8 cellular contexts compared by ENCODE assay signal in the genomic region with DNA sequence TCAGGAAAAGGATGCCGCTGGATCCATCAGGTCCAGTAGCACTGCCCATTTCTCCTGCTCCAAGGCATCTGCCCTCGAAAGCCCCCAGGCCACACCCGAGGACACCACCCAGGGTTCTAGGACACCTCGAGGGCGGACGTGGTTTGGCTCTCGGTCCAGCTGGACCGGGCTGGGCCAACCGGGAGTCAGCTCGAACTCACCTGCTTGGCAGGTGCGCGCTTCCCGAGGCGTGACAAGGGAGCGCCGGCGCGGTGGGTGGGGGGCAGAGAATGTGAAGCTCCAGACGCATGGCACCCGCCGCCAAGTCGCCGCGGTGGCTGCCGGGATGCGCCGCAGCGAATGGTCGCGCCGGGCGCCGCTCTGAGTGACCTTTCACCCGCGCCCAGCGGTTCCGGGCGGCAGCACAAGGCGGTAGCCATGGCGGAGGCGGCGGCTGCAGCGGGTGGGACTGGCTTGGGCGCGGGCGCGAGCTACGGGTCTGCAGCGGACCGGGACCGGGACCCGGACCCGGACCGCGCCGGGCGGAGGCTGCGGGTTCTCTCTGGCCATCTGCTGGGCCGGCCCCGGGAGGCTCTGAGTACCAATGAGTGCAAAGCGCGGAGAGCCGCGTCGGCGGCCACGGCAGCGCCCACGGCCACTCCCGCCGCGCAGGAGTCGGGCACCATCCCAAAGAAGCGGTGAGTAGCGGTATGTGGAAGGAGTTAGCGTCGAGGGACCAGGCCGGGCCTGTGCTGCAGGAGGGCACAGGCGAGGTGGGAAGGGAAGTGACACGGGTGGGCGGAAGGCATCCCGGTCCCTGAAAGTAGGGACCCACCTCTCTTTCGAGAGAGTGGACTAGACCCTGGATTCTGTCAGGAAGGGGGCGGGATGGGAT. TPM values are rescaled to one million over a fixed set of nuclear protein-coding genes. Genes with fewer than 3 reads are reported as not detected.
DNase-seq lines count a peak whose midpoint lies in the region; ATAC-seq and TF ChIP-seq lines count a peak whose summit lies in the region.

AGPS (plus strand) TSS at position 401 of the 874 bp plus-strand sequence; CDS start at position 418, 17 bp downstream.

- H3K4me1 ChIP-seq in ACC112 (ENCODE audit: control insufficient read depth, insufficient read depth, low read length, unreplicated experiment) = peaks cover 51% of the 10 kb centered on the region

- peak within 1 kb of the TSS; percentile 19; the same call in 1 of the 2 replicates for H3K27ac ChIP-seq in ACC112 (ENCODE audit: low read depth, low read length)

- no peaks in the 10 kb centered on the region for H3K27me3 ChIP-seq in ACC112 (ENCODE audit: insufficient read depth, low read length)

- H2AFZ ChIP-seq in ACC112 (ENCODE audit: low read length, unreplicated experiment) = peak within 1 kb of the TSS; percentile 93

- H3K4me3 ChIP-seq in ACC112 (ENCODE audit: low read depth, low read length) (peak within 1 kb of the TSS; percentile 94), choroid plexus epithelial cell (ENCODE audit: low read depth, low read length) (peak within 1 kb of the TSS; percentile 78)

- TF ChIP-seq CTCF in choroid plexus epithelial cell (conservative IDR thresholded peaks at IDR 0.05; ENCODE audit: low read depth, low read length) = no peak

- DNase-seq in NCI-H2196 treated with DMSO at 0.1 percent for 48 hours (lab: John Stamatoyannopoulos, UW; ENCODE audit: unreplicated experiment) (peak; percentile 88), choroid plexus epithelial cell (ENCODE audit: low read depth) (peak; percentile 64), left colon (peak; percentile 78 to 90)
- DNase-seq in activated CD4-positive, alpha-beta T cell treated with anti-CD3 and anti-CD28 coated beads for 1 hour = peak; percentile 54
- peak; percentile 79 for DNase-seq in stimulated activated CD4-positive, alpha-beta T cell treated with anti-CD3 and anti-CD28 coated beads, Interleukin-1b, Interleukin-23, amount 100 ng/mL, for 48 hours

- no peaks in the 10 kb centered on the region for H3K36me3 ChIP-seq in ACC112 (ENCODE audit: insufficient read depth, low read length)

- intact Hi-C loops in left colon (cut with DNase I, micrococcal nuclease) = no loop called here

- H3K79me2 ChIP-seq in ACC112 (ENCODE audit: control insufficient read depth, insufficient read depth, low read length, unreplicated experiment) = peaks cover 52% of the 10 kb centered on the region

- peak; percentile 79 for ATAC-seq in GM18858 (IDR thresholded peaks at IDR 0.05; ENCODE audit: unreplicated experiment)
- ATAC-seq in HG03066 (IDR thresholded peaks at IDR 0.05; ENCODE audit: low read depth, unreplicated experiment) = peak; percentile 91
- peak; percentile 90 for ATAC-seq in left colon

RNA-seq across cellular contexts. Expression of gene AGPS, which starts in this region (rescaled TPM):
- 10 to 100 TPM; 54.9 to 62.3 TPM for total RNA-seq in left colon

Comparison
In these comparisons a context has a peak if more than half of its experiments do, and no peak if none do; other contexts are left out.
1. Peak in every context shown above with its lines: DNase-seq, ATAC-seq, H3K4me3 ChIP-seq and H3K27ac ChIP-seq.